12 cellular contexts compared by ENCODE assay signal in the genomic region with DNA sequence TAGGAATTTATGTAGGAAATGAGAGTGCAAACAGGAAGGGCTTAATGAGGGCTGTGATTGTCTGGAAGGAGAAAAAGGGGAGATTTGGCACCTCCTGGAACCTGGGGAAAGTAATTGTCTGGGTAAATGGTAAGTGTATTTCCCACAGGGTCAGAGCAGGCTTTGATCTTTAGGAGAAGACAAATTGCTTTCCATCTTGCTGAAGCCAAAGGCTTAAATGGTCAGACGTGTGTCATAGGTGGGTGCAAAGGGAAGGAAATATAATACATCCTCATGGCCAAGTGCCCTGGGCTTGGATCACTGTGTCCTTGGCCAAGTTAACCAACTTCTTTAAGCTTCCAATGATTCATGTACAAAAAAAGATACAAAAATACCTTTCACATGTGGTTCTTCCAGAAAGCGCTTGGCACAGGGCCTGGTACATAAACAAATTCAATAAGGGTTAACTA. TPM values are rescaled to one million over a fixed set of nuclear protein-coding genes. Genes with fewer than 3 reads are reported as not detected.
DNase-seq lines count a peak whose midpoint lies in the region; ATAC-seq, FAIRE-seq and TF ChIP-seq lines count a peak whose summit lies in the region.
"Had no signal": no experiment of that assay in that cellular context is flagged by ENCODE, and none has a peak within 500 bp of the region (broad histone marks: within the 10 kb centered on the region; RNA-seq: fewer than 3 reads in every experiment).

No MANE protein-coding gene starts in this region.

- no peak for TF ChIP-seq POLR2A in heart left ventricle (IDR thresholded peaks at IDR 0.05)

- intact Hi-C loops in heart left ventricle (cut with DNase I) = no loop called here
- intact Hi-C loops in cardiac septum (cut with DNase I) = loop anchor here (1.0 kb wide), 1 partner anchor 373 kb away; no protein-coding TSS in a partner anchor
- intact Hi-C loops in lower lobe of right lung (cut with DNase I) = no loop called here

- H3K4me1 ChIP-seq in heart left ventricle (peaks cover 0 to 29% (median 13%) of the 10 kb centered on the region in 12 donors), lower lobe of right lung (peaks cover 30% of the 10 kb centered on the region)

- DNase-seq in heart left ventricle = no peak
- DNase-seq in cardiac septum (ENCODE audit: low spot score) = no peak
- peak; percentile 69 for DNase-seq in astrocyte of the hippocampus (ENCODE audit: low read depth, low spot score)
- DNase-seq in lower lobe of right lung = no peak
- DNase-seq in urothelium cell line (ENCODE audit: low spot score) = peak; percentile 30
- DNase-seq in kidney glomerular epithelial cell (lab: John Stamatoyannopoulos, UW) = no peak
- no peak for DNase-seq in NAMALWA (ENCODE audit: low spot score)
- DNase-seq: activated CD4-positive, alpha-beta T cell treated with anti-CD3 and anti-CD28 coated beads for 48 hours; central memory CD4-positive, alpha-beta T cell; NCI-H1694 had no signal

- H3K36me3 ChIP-seq in heart left ventricle = no peaks in the 10 kb centered on the region
- no peaks in the 10 kb centered on the region for H3K36me3 ChIP-seq in lower lobe of right lung

- FAIRE-seq in urothelium cell line (lab: Jason Lieb, UNC) = no peak

- peak overlapping the region in 7 of 12 donors; percentile 5 to 62 (median 53) for H3K27ac ChIP-seq in heart left ventricle
- H3K27ac ChIP-seq in lower lobe of right lung = peak overlapping the region; percentile 92

- TF ChIP-seq CTCF in heart left ventricle (IDR thresholded peaks at IDR 0.05) (no peak), lower lobe of right lung (IDR thresholded peaks at IDR 0.05) (no peak)

- H3K9me3 ChIP-seq in heart left ventricle = no peaks in the 10 kb centered on the region
- no peaks in the 10 kb centered on the region for H3K9me3 ChIP-seq in lower lobe of right lung

- H3K4me3 ChIP-seq in heart left ventricle = no peak overlapping the region
- no peak overlapping the region for H3K4me3 ChIP-seq in lower lobe of right lung

- H3K27me3 ChIP-seq in heart left ventricle (no peaks in the 10 kb centered on the region), lower lobe of right lung (ENCODE audit: low read depth) (no peaks in the 10 kb centered on the region)

- 72 to 77% (median 72%) methylated on average over 2 of the region's 2 CpGs for WGBS in heart left ventricle, 4 donors

- no peak for ATAC-seq in heart left ventricle
- ATAC-seq in lower lobe of right lung = no peak
- no peak for ATAC-seq in HG02970 (IDR thresholded peaks at IDR 0.05; ENCODE audit: low FRiP score, unreplicated experiment)
- ATAC-seq: Panc1 had no signal

RNA-seq across cellular contexts. Expression of a gene that starts 1.3 kb away (rescaled TPM):
- 10 to 100 TPM in 8 of 9 donors, 1 to 10 TPM in 1; 10.0 to 30.3 (median 18.8) TPM for total RNA-seq in heart left ventricle
- polyA plus RNA-seq in heart left ventricle = 10 to 100 TPM; 36.6 to 59.2 TPM
- total RNA-seq in cardiac septum = 12.7 TPM
- total RNA-seq in lower lobe of right lung = 55.5 TPM

RNA-seq across cellular contexts. Expression of a gene that starts 22.7 kb away (rescaled TPM):
- 1 to 10 TPM in 2 of 9 donors, under 1 TPM in 1, not detected in 6; 0.21 to 2.0 (median 1.9) TPM for total RNA-seq in heart left ventricle
- polyA plus RNA-seq in heart left ventricle = not detected
- total RNA-seq in cardiac septum = 0.16 TPM
- 2.3 TPM for total RNA-seq in lower lobe of right lung

RNA-seq across cellular contexts. Expression of a gene that starts 47.2 kb away (rescaled TPM):
- total RNA-seq in heart left ventricle (10 to 100 TPM in 1 of 9 donors, 1 to 10 TPM in 7, under 1 TPM in 1; 0.79 to 44.9 (median 1.8) TPM), cardiac septum (1.5 TPM), lower lobe of right lung (51.2 TPM)
- 1 to 10 TPM in 1 of 2 donors, under 1 TPM in 1; 0.50 to 1.5 TPM for polyA plus RNA-seq in heart left ventricle

Comparison
In these comparisons a context has a peak if more than half of its experiments do, and no peak if none do; other contexts are left out.
1. DNase-seq: peak in astrocyte of the hippocampus (single experiment) and urothelium cell line (single experiment); none in heart left ventricle (0 of 5), cardiac septum (single experiment), lower lobe of right lung (single experiment), kidney glomerular epithelial cell (single experiment) and NAMALWA (single experiment).